8 cellular contexts compared by ENCODE assay signal in genomic region chr6:106974337-106974998, GRCh38. TPM values are rescaled to one million over a fixed set of nuclear protein-coding genes. Genes with fewer than 3 reads are reported as not detected.
DNase-seq lines count a peak whose midpoint lies in the region; ATAC-seq and TF ChIP-seq lines count a peak whose summit lies in the region.

CD24 (minus strand) TSS chr6:106974729; CDS start chr6:106974646, 83 bp downstream.

- no peaks in the 10 kb centered on the region for H3K9me3 ChIP-seq in osteoblast (ENCODE audit: low read depth, low read length)

- no peaks in the 10 kb centered on the region for H3K9me3 Mint-ChIP-seq in activated CD4-positive, alpha-beta T cell treated with anti-CD3 and anti-CD28 coated beads, Interleukin-2, amount 10 ng/mL, durations not matched to agents 7 days and 5 days

- peaks cover 6% of the 10 kb centered on the region for H3K4me1 Mint-ChIP-seq in activated CD4-positive, alpha-beta T cell treated with anti-CD3 and anti-CD28 coated beads, Interleukin-2, amount 10 ng/mL, durations not matched to agents 7 days and 5 days

- H3K27me3 Mint-ChIP-seq in activated CD4-positive, alpha-beta T cell treated with anti-CD3 and anti-CD28 coated beads, Interleukin-2, amount 10 ng/mL, durations not matched to agents 7 days and 5 days, result peaks cover 64% of the 10 kb centered on the region

- H3K36me3 Mint-ChIP-seq in activated CD4-positive, alpha-beta T cell treated with anti-CD3 and anti-CD28 coated beads, Interleukin-2, amount 10 ng/mL, durations not matched to agents 7 days and 5 days (ENCODE audit: low read depth), result no peaks in the 10 kb centered on the region

- H3K4me2 ChIP-seq in osteoblast (ENCODE audit: insufficient read depth, low read length), result peak within 1 kb of the TSS; percentile 64

- H4K20me1 ChIP-seq in osteoblast (ENCODE audit: insufficient read depth, low read length), result no peaks in the 10 kb centered on the region

- H3K4me3 Mint-ChIP-seq in activated CD4-positive, alpha-beta T cell treated with anti-CD3 and anti-CD28 coated beads, Interleukin-2, amount 10 ng/mL, durations not matched to agents 7 days and 5 days, result peak within 1 kb of the TSS; percentile 16

- TF ChIP-seq CTCF in fibroblast of the aortic adventitia (IDR thresholded peaks at IDR 0.05; ENCODE audit: insufficient read depth, low read length) (no peak), osteoblast (IDR thresholded peaks at IDR 0.05; ENCODE audit: extremely low read depth, low read depth, low read length) (no peak)

- H3K4me3 ChIP-seq in fibroblast of the aortic adventitia (ENCODE audit: low read depth, low read length) (peak within 1 kb of the TSS; percentile 59), osteoblast (ENCODE audit: insufficient read depth, low read length) (peak within 1 kb of the TSS; percentile 65)

- ATAC-seq in GM21576 (IDR thresholded peaks at IDR 0.05; ENCODE audit: unreplicated experiment) (peak; percentile 28), HG03159 (IDR thresholded peaks at IDR 0.05; ENCODE audit: unreplicated experiment) (no peak)

- peaks cover 53% of the 10 kb centered on the region for H3K27me3 ChIP-seq in osteoblast (ENCODE audit: insufficient read depth, low read length)

- DNase-seq in DMS153 treated with DMSO at 0.1 percent for 48 hours (lab: John Stamatoyannopoulos, UW; ENCODE audit: unreplicated experiment) (peak; percentile 54), NCI-H1105 (lab: John Stamatoyannopoulos, UW) (peak; percentile 87), fibroblast of the aortic adventitia (ENCODE audit: low read depth) (no peak), osteoblast (ENCODE audit: insufficient read length, low spot score, missing footprints) (peak; percentile 56), ecto neural progenitor cell (ENCODE audit: low spot score) (no peak)
- peak; percentile 14 for DNase-seq in activated CD4-positive, alpha-beta T cell treated with anti-CD3 and anti-CD28 coated beads, Interleukin-2, amount 10 ng/mL, durations not matched to agents 7 days and 5 days

- POLR2A ChIA-PET in activated CD4-positive, alpha-beta T cell treated with anti-CD3 and anti-CD28 coated beads, Interleukin-2, amount 10 ng/mL, durations not matched to agents 7 days and 5 days (lab: Charles Lee), result no interaction called here

- H3K79me2 ChIP-seq in osteoblast (ENCODE audit: insufficient read depth, low read length), result no peaks in the 10 kb centered on the region

- no peaks in the 10 kb centered on the region for H3K36me3 ChIP-seq in osteoblast (ENCODE audit: insufficient read depth, low read length)

- no peaks in the 10 kb centered on the region for H3K4me1 ChIP-seq in osteoblast (ENCODE audit: insufficient read depth, low read length)

- CTCF ChIA-PET in activated CD4-positive, alpha-beta T cell treated with anti-CD3 and anti-CD28 coated beads, Interleukin-2, amount 10 ng/mL, durations not matched to agents 7 days and 5 days (lab: Charles Lee), result no interaction called here

- H3K27ac ChIP-seq in osteoblast (ENCODE audit: low read depth, low read length), result no peak within 1 kb of the TSS

- H3K27ac Mint-ChIP-seq in activated CD4-positive, alpha-beta T cell treated with anti-CD3 and anti-CD28 coated beads, Interleukin-2, amount 10 ng/mL, durations not matched to agents 7 days and 5 days, result no peak within 1 kb of the TSS

- H2AFZ ChIP-seq in osteoblast (ENCODE audit: low read length), result peak within 1 kb of the TSS; percentile 51

RNA-seq across cellular contexts. Expression of gene CD24, which starts in this region (rescaled TPM):
- total RNA-seq in activated CD4-positive, alpha-beta T cell treated with anti-CD3 and anti-CD28 coated beads, Interleukin-2, amount 10 ng/mL, durations not matched to agents 7 days and 5 days, result under 1 TPM; 0.22 to 0.31 TPM
- total RNA-seq in fibroblast of the aortic adventitia (ENCODE audit: low replicate concordance), result 1.7 and 4.5 TPM in 2 replicates
- 3.3 and 4.1 TPM in 2 replicates for total RNA-seq in osteoblast

Comparison
In these comparisons a context has a peak if more than half of its experiments do, and no peak if none do; other contexts are left out.
1. Peak in DNase-seq in activated CD4-positive, alpha-beta T cell treated with anti-CD3 and anti-CD28 coated beads, Interleukin-2, amount 10 ng/mL, durations not matched to agents 7 days and 5 days; RNA of the gene not detected or under 1 TPM.
2. DNase-seq: peak in DMS153 treated with DMSO at 0.1 percent for 48 hours (single experiment), NCI-H1105 (single experiment) and osteoblast (single experiment); none in fibroblast of the aortic adventitia (single experiment) and ecto neural progenitor cell (single experiment).